ENCODE assay signal across 13 cellular contexts in genomic region chr11:45031912-45032519, GRCh38.
DNase-seq lines count a peak whose midpoint lies in the region; ATAC-seq, FAIRE-seq and TF ChIP-seq lines count a peak whose summit lies in the region.
"Had no signal": no experiment of that assay in that cellular context is flagged by ENCODE, and none has a peak within 500 bp of the region (broad histone marks: within the 10 kb centered on the region; RNA-seq: fewer than 3 reads in every experiment).

No MANE protein-coding gene starts in this region.

- intact Hi-C loops in GM12878 (cut with micrococcal nuclease; ENCODE audit: unreplicated experiment): no loop called here

- no TSS peak for BruUV-seq in GM12878 (replicated peaks; lab: Mats Ljungman, UMichigan)

- TF ChIP-seq EP300 in GM12878 (IDR thresholded peaks at IDR 0.05; ENCODE audit: borderline replicate concordance in 1 of 2, control insufficient read depth in 1 of 2, low read depth in 2 of 2, low read length in 2 of 2): no peak; a peak in 1 of 4 replicates

- CTCF ChIA-PET in GM12878 (lab: Yijun Ruan, JAX): interaction anchor here (0.9 to 1.5 kb wide), 2 partner anchors 73 to 79 kb away, joined by 4 to 6 read pairs; no protein-coding TSS in a partner anchor

- H4K20me1 ChIP-seq in GM12878 (ENCODE audit: control insufficient read depth, insufficient read depth): no peaks in the 10 kb centered on the region

- H3K4me3 ChIP-seq in GM12878 (no peak overlapping the region), small intestine (ENCODE audit: low read depth in 1 of 2, low read length in 2 of 2) (no peak overlapping the region)

- H3K79me2 ChIP-seq in GM12878 (ENCODE audit: control insufficient read depth, insufficient read depth, low read length): no peaks in the 10 kb centered on the region

- no peak overlapping the region for H3K9ac ChIP-seq in GM12878 (ENCODE audit: control insufficient read depth, insufficient read depth, low read length)

- H3K27me3 ChIP-seq in GM12878 (replicated peaks in 1 of 2; ENCODE audit: control insufficient read depth in 2 of 2, insufficient read depth in 2 of 2, low read length in 1 of 2): peaks cover 0 to 1% of the 10 kb centered on the region in 2 experiments; a peak in 2 of 4 replicates
- no peaks in the 10 kb centered on the region for H3K27me3 ChIP-seq in small intestine (ENCODE audit: control insufficient read depth in 2 of 2, insufficient read depth in 2 of 2, low read length in 2 of 2)

- no peak for TF ChIP-seq CTCF in GM12878 (IDR thresholded peaks at IDR 0.05 in 2 of 3, conservative IDR thresholded peaks at IDR 0.05 in 1 of 3; ENCODE audit: control insufficient read depth in 2 of 3, extremely low read depth in 1 of 3, insufficient read depth in 1 of 3, low read depth in 3 of 3, low read length in 3 of 3)

- H2AFZ ChIP-seq in GM12878 (ENCODE audit: control insufficient read depth, low read depth, low read length): no peak overlapping the region

- POLR2A ChIA-PET in GM12878 (lab: Charles Lee): no interaction called here

- in situ Hi-C loops in GM12878 (cut with MboI): no loop called here

- WGBS in GM12878 (ENCODE audit: insufficient coverage, insufficient replicate concordance, low lambda C conversion rate, missing lambda C conversion rate): 18% methylated on average over 2 of the region's 2 CpGs
- WGBS in small intestine, 3 donors: 89 to 97% (median 93%) methylated on average over 2 of the region's 2 CpGs

- FAIRE-seq in GM12878 (lab: Jason Lieb, UNC) (peak; percentile 89), small intestine (lab: Jason Lieb, UNC) (no peak)
- FAIRE-seq: endothelial cell of umbilical vein, kidney had no signal

- H3K4me2 ChIP-seq in GM12878 (ENCODE audit: control insufficient read depth, insufficient read depth): no peak overlapping the region

- peak; percentile 96 for ATAC-seq in GM18519 (IDR thresholded peaks at IDR 0.05; ENCODE audit: low FRiP score, unreplicated experiment)
- ATAC-seq in GM21528 (IDR thresholded peaks at IDR 0.05; ENCODE audit: low FRiP score, unreplicated experiment): peak; percentile 87
- ATAC-seq in HG03354 (IDR thresholded peaks at IDR 0.05; ENCODE audit: poor library complexity, severe bottlenecking, unreplicated experiment): peak; percentile 95
- peak; percentile 95 for ATAC-seq in GM12878

- peaks cover 2% of the 10 kb centered on the region; the same call in 2 of the 3 replicates for H3K9me3 ChIP-seq in GM12878 (replicated peaks; ENCODE audit: control insufficient read depth, insufficient read depth, low read length)
- H3K9me3 ChIP-seq in small intestine (ENCODE audit: control insufficient read depth, low read depth): no peaks in the 10 kb centered on the region

- peak; percentile 53 for DNase-seq in GM12878 (ENCODE audit: low read depth, low spot score)
- DNase-seq in T1000 (lab: John Stamatoyannopoulos, UW): no peak
- no peak for DNase-seq in small intestine
- no peak for DNase-seq in NCI-H1694 treated with DMSO at 0.1 percent for 48 hours (lab: John Stamatoyannopoulos, UW)
- DNase-seq in activated CD8-positive, alpha-beta memory T cell treated with anti-CD3 and anti-CD28 coated beads, Interleukin-2, amount 50 U/mL, for 4 hours: no peak
- DNase-seq: DMS79, kidney, NCI-H446 had no signal

- H3K36me3 ChIP-seq in GM12878 (ENCODE audit: control insufficient read depth in 2 of 2, insufficient read depth in 2 of 2, low read length in 1 of 2): no peaks in the 10 kb centered on the region
- no peaks in the 10 kb centered on the region for H3K36me3 ChIP-seq in small intestine (ENCODE audit: control insufficient read depth in 2 of 2, insufficient read depth in 2 of 2, low read length in 2 of 2)

- TF ChIP-seq POLR2A in GM12878 (IDR thresholded peaks at IDR 0.05; ENCODE audit: low read depth, low read length): no peak

- SMC1A ChIA-PET in GM12878 (lab: Charles Lee; ENCODE audit: uncharacterized antibody, unreplicated experiment): no interaction called here

- TF ChIP-seq RAD21 in GM12878 (IDR thresholded peaks at IDR 0.05; ENCODE audit: insufficient read depth, low read depth, low read length): no peak

- no peak overlapping the region for H3K27ac ChIP-seq in GM12878 (ENCODE audit: control insufficient read depth, insufficient read depth)
- H3K27ac ChIP-seq in small intestine (ENCODE audit: low read depth in 1 of 2, low read length in 1 of 2): no peak overlapping the region
- H3K27ac ChIP-seq: VCaP had no signal

- RAD21 ChIA-PET in GM12878 (lab: Charles Lee; ENCODE audit: unreplicated experiment): no interaction called here

- H3K4me1 ChIP-seq in GM12878 (ENCODE audit: control insufficient read depth, insufficient read depth, low read length) (peaks cover 5% of the 10 kb centered on the region), small intestine (ENCODE audit: control insufficient read depth in 2 of 2, insufficient read depth in 1 of 2, low read depth in 1 of 2, low read length in 1 of 2) (no peaks in the 10 kb centered on the region)

TF ChIP-seq in GM12878, 131 proteins besides CTCF, POLR2A, EP300 and RAD21:
- TF ChIP-seq E4F1 (IDR thresholded peaks at IDR 0.05; ENCODE audit: borderline replicate concordance, partially characterized antibody): no peak
- TF ChIP-seq CEBPZ (IDR thresholded peaks at IDR 0.05; ENCODE audit: low read depth, low read length): peak; percentile 32; the same call in 1 of the 2 replicates
- no peak for TF ChIP-seq ZZZ3 (IDR thresholded peaks at IDR 0.05; ENCODE audit: control insufficient read depth, insufficient read length, low read depth)
- TF ChIP-seq SPI1 (IDR thresholded peaks at IDR 0.05; ENCODE audit: borderline replicate concordance, insufficient read depth, low read depth, low read length): peak; percentile 99
- TF ChIP-seq GABPA (IDR thresholded peaks at IDR 0.05; ENCODE audit: low read depth): no peak
- no peak for TF ChIP-seq CBFB (IDR thresholded peaks at IDR 0.05; ENCODE audit: low read depth)
- 0 out of 2 replicates have a peak, but pooled peaks have one; percentile 31 for TF ChIP-seq DPF2 (IDR thresholded peaks at IDR 0.05)
- TF ChIP-seq SMARCA5 (IDR thresholded peaks at IDR 0.05): peak; percentile 41; the same call in 1 of the 2 replicates
- TF ChIP-seq USF1 (IDR thresholded peaks at IDR 0.05; ENCODE audit: borderline replicate concordance, extremely low read length, insufficient read depth, low read depth, low read length): peak; percentile 1
- peak; percentile 95 for TF ChIP-seq CBX5 (IDR thresholded peaks at IDR 0.05; ENCODE audit: low read depth)
- 0 out of 2 replicates have a peak, but pooled peaks have one; percentile 29 for TF ChIP-seq STAT3 (IDR thresholded peaks at IDR 0.05; ENCODE audit: low read depth, low read length)
- peak; percentile 59; the same call in 1 of the 2 replicates for TF ChIP-seq KDM1A (IDR thresholded peaks at IDR 0.05; ENCODE audit: borderline replicate concordance)
- TF ChIP-seq IRF4 (IDR thresholded peaks at IDR 0.05; ENCODE audit: low read depth, low read length): peak; percentile 94
